ENCODE assay signal across 16 cellular contexts in the genomic region with DNA sequence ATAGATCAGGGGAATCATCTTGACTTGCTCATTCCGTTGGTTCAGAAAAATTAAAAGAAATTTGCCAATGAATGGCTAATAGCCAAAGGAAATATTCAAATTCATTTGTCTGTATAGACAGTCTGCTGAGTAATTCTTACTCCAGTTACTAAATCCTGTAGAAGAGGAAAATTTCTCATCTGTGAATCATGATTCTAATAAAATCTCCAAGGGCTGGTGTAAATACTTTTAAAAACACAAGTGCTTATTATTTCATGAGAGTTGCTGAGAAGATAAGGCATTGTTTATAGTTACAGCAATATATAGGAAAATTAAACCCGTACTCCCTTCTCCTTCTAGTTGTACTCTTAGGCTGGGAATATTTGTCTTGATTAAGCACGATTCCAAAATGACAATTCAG. TPM values are rescaled to one million over a fixed set of nuclear protein-coding genes. Genes with fewer than 3 reads are reported as not detected.
DNase-seq lines count a peak whose midpoint lies in the region; ATAC-seq and TF ChIP-seq lines count a peak whose summit lies in the region.
"Had no signal": no experiment of that assay in that cellular context is flagged by ENCODE, and none has a peak within 500 bp of the region (broad histone marks: within the 10 kb centered on the region; RNA-seq: fewer than 3 reads in every experiment).

No MANE protein-coding gene starts in this region.

- intact Hi-C loops in body of pancreas (cut with DNase I), result no loop called here

- no peaks in the 10 kb centered on the region for H3K27me3 ChIP-seq in lung (ENCODE audit: control insufficient read depth, insufficient read depth)
- H3K27me3 ChIP-seq in body of pancreas, result no peaks in the 10 kb centered on the region
- H3K27me3 ChIP-seq: gastroesophageal sphincter had no signal

- no peaks in the 10 kb centered on the region for H3K4me1 ChIP-seq in lung (ENCODE audit: control insufficient read depth in 2 of 2, insufficient read depth in 2 of 2, low read length in 2 of 2)
- H3K4me1 ChIP-seq in body of pancreas, result no peaks in the 10 kb centered on the region
- H3K4me1 ChIP-seq: gastroesophageal sphincter had no signal

- peak; percentile 88 for DNase-seq in AG09309 (ENCODE audit: low read depth)
- peak; percentile 74 for DNase-seq in NCI-H226
- DNase-seq in dedifferentiated amniotic fluid mesenchymal stem cell (ENCODE audit: extremely low spot score), result peak; percentile 64
- no peak for DNase-seq in lung (ENCODE audit: low spot score)
- DNase-seq in cerebellar nuclear complex (lab: John Stamatoyannopoulos, UW), result no peak
- DNase-seq in body of pancreas, result no peak
- no peak for DNase-seq in activated gamma-delta T cell (lab: John Stamatoyannopoulos, UW)
- no peak for DNase-seq in NCI-H2171 (lab: John Stamatoyannopoulos, UW)
- DNase-seq: activated B cell treated with CpG ODN at 0.5 μM for 24 hours; activated T-cell treated with anti-CD3 and anti-CD28 coated beads, Interleukin-2, amount 50 U/mL, for 48 hours; NCI-H1105 treated with DMSO at 0.1 percent for 48 hours; NCI-H526; stimulated activated CD4-positive, alpha-beta T cell treated with anti-CD3 and anti-CD28 coated beads, Interleukin-15, amount 100 ng/mL, for 24 hours had no signal

- H3K36me3 ChIP-seq in lung (ENCODE audit: control insufficient read depth in 2 of 2, insufficient read depth in 2 of 2, low read length in 2 of 2), result no peaks in the 10 kb centered on the region
- no peaks in the 10 kb centered on the region for H3K36me3 ChIP-seq in body of pancreas (replicated peaks in 1 of 2; ENCODE audit: insufficient read depth in 1 of 2, low read depth in 2 of 2)
- H3K36me3 ChIP-seq: gastroesophageal sphincter had no signal

- H3K27ac ChIP-seq in lung (ENCODE audit: low read depth in 1 of 2, low read length in 1 of 2) (no peak overlapping the region), body of pancreas (no peak overlapping the region)
- H3K27ac ChIP-seq: gastroesophageal sphincter had no signal

- no peak overlapping the region for H3K4me3 ChIP-seq in AG09309 (ENCODE audit: control insufficient read depth, low read depth, low read length)
- no peak overlapping the region for H3K4me3 ChIP-seq in lung
- H3K4me3 ChIP-seq in body of pancreas, result no peak overlapping the region
- H3K4me3 ChIP-seq: gastroesophageal sphincter had no signal

- H3K9me3 ChIP-seq in lung (ENCODE audit: control insufficient read depth in 2 of 2, insufficient read depth in 1 of 2, low read length in 1 of 2) (no peaks in the 10 kb centered on the region), body of pancreas (no peaks in the 10 kb centered on the region)

- ATAC-seq in lung (ENCODE audit: insufficient read depth, low FRiP score) (peak; percentile 10), body of pancreas (no peak)
- ATAC-seq: gastroesophageal sphincter, left lobe of liver had no signal

- TF ChIP-seq CTCF in AG09309 (IDR thresholded peaks at IDR 0.05; ENCODE audit: control insufficient read depth, insufficient read depth, low read depth, low read length, missing control alignments) (no peak), lung (IDR thresholded peaks at IDR 0.05; ENCODE audit: control extremely low read depth, extremely low read depth) (no peak), body of pancreas (IDR thresholded peaks at IDR 0.05) (no peak)

- no peak for TF ChIP-seq POLR2A in body of pancreas (IDR thresholded peaks at IDR 0.05)

- WGBS in lung, 2 donors, result 63 to 82% methylated on average over 3 of the region's 3 CpGs
- WGBS in body of pancreas, 2 donors, result 60 to 70% methylated on average over 3 of the region's 3 CpGs

RNA-seq across cellular contexts. Expression of gene WNT2, which starts 53.0 kb away (rescaled TPM):
- total RNA-seq in lung, result 10 to 100 TPM; 24.3 to 59.2 TPM
- polyA plus RNA-seq in lung, result 1 to 10 TPM; 3.1 to 9.9 TPM
- not detected for total RNA-seq in body of pancreas
- total RNA-seq: activated B cell treated with CpG ODN at 0.5 μM for 24 hours, neural crest cell had no signal

Comparison
In these comparisons a context has a peak if more than half of its experiments do, and no peak if none do; other contexts are left out.
1. DNase-seq: peak in AG09309 (single experiment), NCI-H226 (single experiment) and dedifferentiated amniotic fluid mesenchymal stem cell (single experiment); none in lung (single experiment), cerebellar nuclear complex (0 of 2), body of pancreas (0 of 4), activated gamma-delta T cell (single experiment) and NCI-H2171 (single experiment).
2. RNA of gene WNT2, which starts 53.0 kb away (total RNA-seq): 24.3 to 59.2 TPM in lung; not detected in body of pancreas; every median in the first group is over 10 times any median in the second.